17 cellular contexts compared by ENCODE assay signal in the genomic region with DNA sequence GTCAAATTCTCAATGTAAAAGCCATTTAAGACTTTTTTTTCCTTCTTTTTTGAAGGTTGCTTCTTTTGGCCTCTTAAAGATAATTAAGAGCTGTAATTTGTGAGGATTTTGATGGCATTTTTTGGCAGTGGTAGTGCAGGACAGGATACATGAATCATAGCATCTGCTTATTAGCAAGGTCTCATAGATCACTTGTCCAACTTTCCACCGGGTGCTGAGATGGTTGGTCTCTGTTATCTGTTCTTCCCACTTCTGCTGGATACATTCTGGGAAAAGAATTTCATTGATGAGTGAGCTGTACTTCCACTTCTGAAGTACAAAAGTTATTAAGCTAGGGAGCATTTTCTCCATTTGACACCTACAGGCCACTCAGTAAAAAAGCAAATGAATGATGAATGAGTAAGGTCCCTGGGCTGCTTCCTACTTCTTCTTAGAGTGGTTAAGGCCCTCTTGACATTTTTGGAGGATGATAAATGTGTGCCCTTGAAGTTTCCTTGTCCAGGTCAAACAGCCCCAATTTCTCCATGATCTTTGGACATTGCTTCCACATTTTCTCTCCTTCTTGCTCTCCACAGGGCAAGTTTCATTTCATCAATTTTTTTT.
A peak's percentile ranks its signal among the peaks of the same experiment; 100 is the strongest.
DNase-seq lines count a peak whose midpoint lies in the region; ATAC-seq, FAIRE-seq and TF ChIP-seq lines count a peak whose summit lies in the region.
"Had no signal": no experiment of that assay in that cellular context is flagged by ENCODE, and none has a peak within 500 bp of the region (broad histone marks: within the 10 kb centered on the region; RNA-seq: fewer than 3 reads in every experiment).

No MANE protein-coding gene starts in this region.

- intact Hi-C loops in cardiac septum (cut with DNase I) = no loop called here
- intact Hi-C loops in ascending aorta (cut with DNase I) = loop anchor here (5.0 kb wide), 1 partner anchor 47 kb away; no protein-coding TSS in a partner anchor
- intact Hi-C loops in upper lobe of right lung (cut with DNase I) = no loop called here

- peaks cover 41% of the 10 kb centered on the region for H3K4me1 ChIP-seq in cardiac muscle cell (ENCODE audit: low read depth)
- peaks cover 5 to 54% of the 10 kb centered on the region in 2 donors for H3K4me1 ChIP-seq in ascending aorta
- no peaks in the 10 kb centered on the region for H3K4me1 ChIP-seq in upper lobe of right lung

- H3K9me3 ChIP-seq in cardiac muscle cell (ENCODE audit: low read depth) (no peaks in the 10 kb centered on the region), ascending aorta (no peaks in the 10 kb centered on the region), upper lobe of right lung (no peaks in the 10 kb centered on the region)

- TF ChIP-seq CTCF in cardiac muscle cell (IDR thresholded peaks at IDR 0.05; ENCODE audit: low read depth, low read length) (no peak), ascending aorta (IDR thresholded peaks at IDR 0.05) (no peak), upper lobe of right lung (IDR thresholded peaks at IDR 0.05) (no peak)

- H3K27me3 ChIP-seq in cardiac muscle cell = no peaks in the 10 kb centered on the region
- no peaks in the 10 kb centered on the region for H3K27me3 ChIP-seq in ascending aorta
- H3K27me3 ChIP-seq in upper lobe of right lung = no peaks in the 10 kb centered on the region

- TF ChIP-seq POLR2A in GM12891 (IDR thresholded peaks at IDR 0.05; ENCODE audit: low read depth, low read length) = no peak

- H3K27ac ChIP-seq in cardiac muscle cell (no peak overlapping the region), ascending aorta (peak overlapping the region; percentile 12 to 57), upper lobe of right lung (no peak overlapping the region)
- H3K27ac ChIP-seq: epithelial cell of prostate, SK-N-MC had no signal

- H3K4me3 ChIP-seq in cardiac muscle cell (no peak overlapping the region), ascending aorta (no peak overlapping the region), upper lobe of right lung (no peak overlapping the region)
- H3K4me3 ChIP-seq: SK-N-MC had no signal

- FAIRE-seq in HTR-8/SVneo (lab: Jason Lieb, UNC) (no peak), GM12891 (lab: Jason Lieb, UNC) (no peak)
- FAIRE-seq: A204.1 had no signal

- H3K36me3 ChIP-seq in cardiac muscle cell (no peaks in the 10 kb centered on the region), ascending aorta (no peaks in the 10 kb centered on the region), upper lobe of right lung (no peaks in the 10 kb centered on the region)

- DNase-seq in cardiac muscle cell (ENCODE audit: low read depth in 1 of 2, low spot score in 1 of 2) (peak; percentile 38 to 39), cardiac septum (ENCODE audit: low spot score) (no peak), ascending aorta (ENCODE audit: low spot score in 2 of 2) (no peak), kidney tubule cell (ENCODE audit: low spot score) (peak; percentile 72), upper lobe of right lung (no peak), HTR-8/SVneo (ENCODE audit: insufficient read length, low spot score) (no peak), GM12891 (ENCODE audit: insufficient read length, low spot score) (no peak)
- no peak for DNase-seq in stimulated activated naive CD4-positive, alpha-beta T cell (lab: John Stamatoyannopoulos, UW)
- DNase-seq: activated CD8-positive, alpha-beta T cell treated with anti-CD3 and anti-CD28 coated beads, Interleukin-2, amount 10 ng/mL, durations not matched to agents 7 days and 5 days; hippocampal formation; NCI-H1105 treated with DMSO at 0.1 percent for 48 hours; right cardiac atrium; stimulated activated CD4-positive, alpha-beta T cell treated with anti-CD3 and anti-CD28 coated beads, Interleukin-4, amount 100 ng/mL, for 24 hours had no signal

- ATAC-seq in upper lobe of right lung = peak; percentile 33
- ATAC-seq: activated CD8-positive, alpha-beta T cell treated with anti-CD3 and anti-CD28 coated beads, Interleukin-2, amount 10 ng/mL, durations not matched to agents 7 days and 5 days; natural killer cell treated with Interleukin-12 subunit alpha and Interleukin-12 subunit beta and Interleukin-15 and Interleukin-18, amount 100 ng/mL, for 72 hours had no signal

TF ChIP-seq in GM12891, 5 proteins besides CTCF, POLR2A, EP300 and RAD21:
- TF ChIP-seq PAX5 (IDR thresholded peaks at IDR 0.05; ENCODE audit: insufficient read depth, low read length, severe bottlenecking) = no peak
- no peak for TF ChIP-seq TAF1 (IDR thresholded peaks at IDR 0.05; ENCODE audit: low read depth, low read length)
- TF ChIP-seq POU2F2 (IDR thresholded peaks at IDR 0.05; ENCODE audit: low read depth, low read length) = no peak
- no peak for TF ChIP-seq POLR2AphosphoS5 (IDR thresholded peaks at IDR 0.05; ENCODE audit: low read depth, low read length)
- no peak for TF ChIP-seq SPI1 (IDR thresholded peaks at IDR 0.05; ENCODE audit: low read depth, low read length)
TF ChIP-seq in GM12891: peak in this region for 0.

Comparison
In these comparisons a context has a peak if more than half of its experiments do, and no peak if none do; other contexts are left out.
1. DNase-seq: peak in cardiac muscle cell (2 of 2) and kidney tubule cell (single experiment); none in cardiac septum (single experiment), ascending aorta (0 of 2), upper lobe of right lung (single experiment), stimulated activated naive CD4-positive, alpha-beta T cell (0 of 6), HTR-8/SVneo (single experiment) and GM12891 (single experiment).
2. H3K27ac ChIP-seq: peak in ascending aorta (2 of 2); none in cardiac muscle cell (single experiment) and upper lobe of right lung (single experiment).